ENCODE assay signal across 22 cellular contexts in the genomic region with DNA sequence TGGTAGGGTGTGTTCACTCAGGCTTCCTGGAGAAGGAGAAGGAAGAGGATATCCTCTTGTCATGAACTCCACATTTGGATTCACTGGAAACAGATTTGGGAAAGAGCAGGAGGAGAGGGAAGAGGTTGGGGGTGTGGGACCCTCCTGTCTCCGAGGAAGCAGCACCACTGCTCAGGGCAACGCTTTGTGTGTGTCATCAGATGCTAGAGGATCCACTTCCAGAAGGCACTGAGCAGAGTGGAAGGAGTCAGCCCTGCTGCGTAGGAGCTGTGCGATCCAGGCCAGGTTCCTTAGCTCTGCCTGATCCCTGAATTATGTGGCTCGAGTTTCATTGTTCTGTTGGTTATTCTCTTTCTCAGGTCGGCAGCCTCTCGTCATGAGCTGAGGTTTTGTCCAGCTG. TPM values are rescaled to one million over a fixed set of nuclear protein-coding genes. Genes with fewer than 3 reads are reported as not detected.
DNase-seq lines count a peak whose midpoint lies in the region; ATAC-seq, FAIRE-seq and TF ChIP-seq lines count a peak whose summit lies in the region.
"Had no signal": no experiment of that assay in that cellular context is flagged by ENCODE, and none has a peak within 500 bp of the region (broad histone marks: within the 10 kb centered on the region; RNA-seq: fewer than 3 reads in every experiment).

No MANE protein-coding gene starts in this region.

- H3K4me1 ChIP-seq in GM23338 (ENCODE audit: insufficient read depth) (peaks cover 27% of the 10 kb centered on the region), kidney (ENCODE audit: control insufficient read depth in 1 of 2, insufficient read depth in 1 of 2, low read depth in 1 of 2, low read length in 2 of 2) (peaks cover 20 to 21% of the 10 kb centered on the region in 2 donors), parathyroid adenoma (no peaks in the 10 kb centered on the region)
- H3K4me1 ChIP-seq: spleen had no signal

- H3K79me2 ChIP-seq in GM23338 (replicated peaks; ENCODE audit: insufficient read depth), result peaks cover 98% of the 10 kb centered on the region
- peaks cover 3% of the 10 kb centered on the region for H3K79me2 ChIP-seq in parathyroid adenoma

- H3K27me3 Mint-ChIP-seq in Calu3 (ENCODE audit: unreplicated experiment), result no peaks in the 10 kb centered on the region
- peaks cover 2% of the 10 kb centered on the region for H3K27me3 Mint-ChIP-seq in GM23338 (ENCODE audit: insufficient read depth, low read depth, poor library complexity)

- H3K9me2 ChIP-seq in GM23338 (ENCODE audit: insufficient read depth), result no peaks in the 10 kb centered on the region

- DNase-seq in Calu3, result no peak
- no peak for DNase-seq in GM23338 (ENCODE audit: low spot score)
- no peak for DNase-seq in kidney
- no peak for DNase-seq in COLO668 (lab: John Stamatoyannopoulos, UW; ENCODE audit: unreplicated experiment)
- DNase-seq in NCI-H526 treated with DMSO at 0.1 percent for 48 hours (lab: John Stamatoyannopoulos, UW), result no peak
- DNase-seq: activated CD4-positive, alpha-beta T cell treated with anti-CD3 and anti-CD28 coated beads for 48 hours; activated naive CD4-positive, alpha-beta T cell treated with Interleukin-2 at 50 U/mL for 16 hours; activated T-cell treated with anti-CD3 and anti-CD28 coated beads, Interleukin-2, amount 50 U/mL, for 72 hours; CD4-positive, CD25-positive, alpha-beta regulatory T cell; effector memory CD4-positive, alpha-beta T cell; esophagus squamous epithelium; hippocampal formation; mucosa of descending colon; NCI-H1105 treated with DMSO at 0.1 percent for 48 hours; NCI-H2081 treated with DMSO at 0.1 percent for 48 hours; NCI-H524 treated with DMSO at 0.1 percent for 48 hours; spleen; stimulated activated CD4-positive, alpha-beta T cell treated with anti-CD3 and anti-CD28 coated beads, Interleukin-4, amount 100 ng/mL, for 24 hours; stimulated activated naive CD4-positive, alpha-beta T cell treated with Interleukin-2 at 50 U/mL for 16 hours; testis had no signal

- no peak for TF ChIP-seq CTCF in Calu3 (IDR thresholded peaks at IDR 0.05; ENCODE audit: unreplicated experiment)
- TF ChIP-seq CTCF in GM23338 (conservative IDR thresholded peaks at IDR 0.05; ENCODE audit: low read depth in 2 of 2), result no peak
- no peak for TF ChIP-seq CTCF in kidney (IDR thresholded peaks at IDR 0.05; ENCODE audit: borderline replicate concordance, extremely low read depth, insufficient read depth)
- TF ChIP-seq CTCF in parathyroid adenoma (IDR thresholded peaks at IDR 0.05), result no peak

- H3K4me3 ChIP-seq in GM23338 (no peak overlapping the region), kidney (ENCODE audit: low read length in 2 of 2) (no peak overlapping the region), parathyroid adenoma (ENCODE audit: low read depth, low read length) (no peak overlapping the region)
- H3K4me3 ChIP-seq: esophagus squamous epithelium, mucosa of descending colon, spleen, testis had no signal

- H3K36me3 ChIP-seq in GM23338 (ENCODE audit: insufficient read depth), result peaks cover 8% of the 10 kb centered on the region; the same call in 1 of the 2 replicates
- H3K36me3 ChIP-seq in kidney (ENCODE audit: control insufficient read depth in 1 of 2, insufficient read depth in 2 of 2, low read length in 2 of 2), result peaks cover 0 to 6% of the 10 kb centered on the region in 2 donors
- H3K36me3 ChIP-seq in parathyroid adenoma (ENCODE audit: control insufficient read depth, insufficient read depth, low read length), result no peaks in the 10 kb centered on the region
- H3K36me3 ChIP-seq: spleen had no signal

- H3K4me3 Mint-ChIP-seq in Calu3 (ENCODE audit: low read depth, unreplicated experiment), result no peak overlapping the region
- no peak overlapping the region; the same call in 2 of the 3 replicates for H3K4me3 Mint-ChIP-seq in GM23338
- H3K4me3 Mint-ChIP-seq: activated T-cell treated with anti-CD3 and anti-CD28 coated beads, Interleukin-2, amount 50 U/mL, for 72 hours; CD4-positive, CD25-positive, alpha-beta regulatory T cell had no signal

- FAIRE-seq in kidney (lab: Jason Lieb, UNC), result no peak

- no peaks in the 10 kb centered on the region for H3K9me3 ChIP-seq in kidney (ENCODE audit: control insufficient read depth in 1 of 2, low read length in 2 of 2)
- H3K9me3 ChIP-seq in parathyroid adenoma (ENCODE audit: control insufficient read depth, low read length), result no peaks in the 10 kb centered on the region
- H3K9me3 ChIP-seq: esophagus squamous epithelium, mucosa of descending colon, spleen, testis had no signal

- H3K36me3 Mint-ChIP-seq in Calu3 (ENCODE audit: insufficient read depth, unreplicated experiment) (peaks cover 33% of the 10 kb centered on the region), GM23338 (ENCODE audit: low read depth) (peaks cover 29% of the 10 kb centered on the region)

- peak; percentile 22; the same call in 2 of the 3 replicates for ATAC-seq in GM23338
- ATAC-seq in HG02852 (IDR thresholded peaks at IDR 0.05; ENCODE audit: unreplicated experiment), result no peak
- ATAC-seq: activated T-cell treated with anti-CD3 and anti-CD28 coated beads, Interleukin-2, amount 50 U/mL, for 72 hours; mucosa of descending colon had no signal

- intact Hi-C loops in Calu3 (cut with micrococcal nuclease; ENCODE audit: unreplicated experiment) (no loop called here), kidney (cut with DNase I) (no loop called here)

- H3K4me1 Mint-ChIP-seq in Calu3 (ENCODE audit: low read depth, unreplicated experiment) (peaks cover 48% of the 10 kb centered on the region), GM23338 (peaks cover 30% of the 10 kb centered on the region)

- H3K27ac Mint-ChIP-seq in Calu3 (ENCODE audit: unreplicated experiment), result peak overlapping the region; percentile 54
- peak overlapping the region; percentile 69 for H3K27ac Mint-ChIP-seq in GM23338
- H3K27ac Mint-ChIP-seq: activated T-cell treated with anti-CD3 and anti-CD28 coated beads, Interleukin-2, amount 50 U/mL, for 72 hours; CD4-positive, CD25-positive, alpha-beta regulatory T cell had no signal

- H3K27ac ChIP-seq in GM23338 (ENCODE audit: low read depth), result no peak overlapping the region
- H3K27ac ChIP-seq in kidney (ENCODE audit: low read depth in 2 of 2, low read length in 2 of 2), result peak overlapping the region; percentile 0 to 59
- peak overlapping the region; percentile 24 for H3K27ac ChIP-seq in parathyroid adenoma
- H3K27ac ChIP-seq: spleen, testis had no signal

- peaks cover 30% of the 10 kb centered on the region for H4K20me1 ChIP-seq in GM23338 (replicated peaks; ENCODE audit: insufficient read depth)

- BruUV-seq in Calu3 (replicated peaks; lab: Mats Ljungman, UMichigan), result no TSS peak

- H3K9me3 Mint-ChIP-seq in Calu3 (ENCODE audit: low read depth, unreplicated experiment) (no peaks in the 10 kb centered on the region), GM23338 (no peaks in the 10 kb centered on the region)
- H3K9me3 Mint-ChIP-seq: activated T-cell treated with anti-CD3 and anti-CD28 coated beads, Interleukin-2, amount 50 U/mL, for 72 hours; CD4-positive, CD25-positive, alpha-beta regulatory T cell had no signal

- H3K9ac ChIP-seq in kidney (ENCODE audit: low read length in 2 of 2) (no peak overlapping the region), parathyroid adenoma (no peak overlapping the region)

- H3K4me2 ChIP-seq in GM23338, result no peak overlapping the region
- H3K4me2 ChIP-seq in parathyroid adenoma (ENCODE audit: low read length), result no peak overlapping the region

- H2AFZ ChIP-seq in GM23338 (no peak overlapping the region), parathyroid adenoma (no peak overlapping the region)

- no peaks in the 10 kb centered on the region for H3K27me3 ChIP-seq in GM23338 (ENCODE audit: insufficient read depth)
- no peaks in the 10 kb centered on the region for H3K27me3 ChIP-seq in parathyroid adenoma (ENCODE audit: control insufficient read depth, insufficient read depth, low read length)
- H3K27me3 ChIP-seq: esophagus squamous epithelium, spleen, testis had no signal

- H3F3A ChIP-seq in GM23338 (replicated peaks; ENCODE audit: low read depth), result 0 out of 2 replicates have a peak, but pooled peaks cover 4% of the 10 kb centered on the region

- CTCF ChIA-PET in Calu3 (lab: Charles Lee), result interaction anchor here (1.1 kb wide), 1 partner anchor 51 kb away, joined by 3 read pairs; no protein-coding TSS in a partner anchor

TF ChIP-seq in GM23338, 12 proteins besides CTCF, POLR2A, EP300 and RAD21 (continues in another document):
- TF ChIP-seq STAT1 (IDR thresholded peaks at IDR 0.05; ENCODE audit: unreplicated experiment) (no peak), ZNF114 (CRISPR knock-in tag; IDR thresholded peaks at IDR 0.05) (no peak), ZNF331 (CRISPR knock-in tag; IDR thresholded peaks at IDR 0.05; ENCODE audit: low read depth) (no peak), EZH2phosphoT487 (IDR thresholded peaks at IDR 0.05; ENCODE audit: unreplicated experiment) (no peak), JUNB (IDR thresholded peaks at IDR 0.05; ENCODE audit: unreplicated experiment) (no peak), CREB1 (CRISPR knock-in tag; IDR thresholded peaks at IDR 0.05; ENCODE audit: low read depth) (no peak), NANOG (IDR thresholded peaks at IDR 0.05; ENCODE audit: borderline replicate concordance) (no peak)
- TF ChIP-seq, protein P1, sequence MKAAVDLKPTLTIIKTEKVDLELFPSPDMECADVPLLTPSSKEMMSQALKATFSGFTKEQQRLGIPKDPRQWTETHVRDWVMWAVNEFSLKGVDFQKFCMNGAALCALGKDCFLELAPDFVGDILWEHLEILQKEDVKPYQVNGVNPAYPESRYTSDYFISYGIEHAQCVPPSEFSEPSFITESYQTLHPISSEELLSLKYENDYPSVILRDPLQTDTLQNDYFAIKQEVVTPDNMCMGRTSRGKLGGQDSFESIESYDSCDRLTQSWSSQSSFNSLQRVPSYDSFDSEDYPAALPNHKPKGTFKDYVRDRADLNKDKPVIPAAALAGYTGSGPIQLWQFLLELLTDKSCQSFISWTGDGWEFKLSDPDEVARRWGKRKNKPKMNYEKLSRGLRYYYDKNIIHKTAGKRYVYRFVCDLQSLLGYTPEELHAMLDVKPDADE (IDR thresholded peaks at IDR 0.05), result no peak

RNA-seq across cellular contexts. Expression of a gene that starts 37.3 kb away (rescaled TPM):
- 139 and 160 TPM in 2 replicates for total RNA-seq in Calu3 (2022)
- 176 and 234 TPM in 2 replicates for total RNA-seq in GM23338 (2014; rRNA removed; shearing (Covaris generic))
- 34.9 and 37.6 TPM in 2 replicates for polyA plus RNA-seq in GM23338 (2016; fragmentation: Nextera tagmentation; extraction: Ambion mirVana)
- 148 TPM for total RNA-seq in kidney
- 35.9 TPM for polyA plus RNA-seq in kidney (ENCODE audit: insufficient read depth, low read depth, low replicate concordance)
